22 cellular contexts compared by ENCODE assay signal in the genomic region with DNA sequence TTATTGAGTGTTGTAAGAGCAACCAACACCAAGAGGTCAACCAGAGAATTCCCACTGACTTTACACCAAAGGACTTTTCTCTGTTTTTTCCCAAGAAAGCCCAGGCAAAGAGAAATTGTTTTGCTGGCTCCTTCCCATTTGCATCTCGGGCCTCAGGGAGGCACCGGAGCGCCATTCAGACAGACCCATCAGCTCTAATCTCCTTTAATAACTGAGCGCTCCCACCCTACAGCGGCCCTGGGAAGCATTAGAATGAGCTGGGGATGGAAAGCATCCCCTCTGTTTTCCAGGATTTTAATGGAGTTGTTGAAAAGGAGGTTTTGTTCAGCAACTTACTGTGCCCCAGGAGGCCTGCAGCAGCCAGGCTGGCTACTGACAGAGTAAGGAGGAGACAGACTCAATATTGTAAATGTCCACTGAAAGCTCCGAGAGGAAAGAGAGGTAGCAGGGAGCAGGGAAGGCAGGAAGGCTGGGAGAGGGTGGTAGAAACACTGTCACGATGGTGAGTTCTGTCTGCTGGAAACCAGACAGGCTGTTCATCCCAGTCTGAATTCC.
DNase-seq lines count a peak whose midpoint lies in the region; ATAC-seq lines count a peak whose summit lies in the region.
"Had no signal": no experiment of that assay in that cellular context is flagged by ENCODE, and none has a peak within 500 bp of the region (broad histone marks: within the 10 kb centered on the region; RNA-seq: fewer than 3 reads in every experiment).

No MANE protein-coding gene starts in this region.

- H3K36me3 ChIP-seq in HUES48 (ENCODE audit: control insufficient read depth, insufficient read depth, low read length) (no peaks in the 10 kb centered on the region), ectodermal cell (ENCODE audit: control insufficient read depth, insufficient read depth, low read length) (no peaks in the 10 kb centered on the region)
- H3K36me3 ChIP-seq: HAP-1 had no signal

- peaks cover 16% of the 10 kb centered on the region for H3K27me3 ChIP-seq in HUES48 (ENCODE audit: control insufficient read depth, insufficient read depth, low read length)
- H3K27me3 ChIP-seq in ectodermal cell (ENCODE audit: control insufficient read depth, insufficient read depth, low read length, poor library complexity, severe bottlenecking) = no peaks in the 10 kb centered on the region

- peak overlapping the region; percentile 20; the same call in 1 of the 2 replicates for H3K4me3 ChIP-seq in HUES48 (ENCODE audit: low read depth, low read length)
- H3K4me3 ChIP-seq in ectodermal cell (ENCODE audit: insufficient read depth, low read depth, low read length) = peak overlapping the region; percentile 6
- H3K4me3 ChIP-seq: A549, GM12878, HAP-1 had no signal

- no peak overlapping the region for H3K9ac ChIP-seq in HUES48 (ENCODE audit: low read depth, low read length)

- DNase-seq in left kidney (ENCODE audit: low read depth, low spot score) (peak; percentile 46), superior temporal gyrus (ENCODE audit: extremely low spot score) (peak; percentile 17), cortex of kidney (lab: John Stamatoyannopoulos, UW) (no peak), T-helper 2 cell (no peak)
- DNase-seq: Caco-2; CD4-positive, alpha-beta T cell; GF-D8; IMR-90; NCI-H1417 treated with DMSO at 0.1 percent for 48 hours; NCI-H187 treated with DMSO at 0.1 percent for 48 hours; NCI-H345; NCI-H524 treated with DMSO at 0.1 percent for 48 hours; PC-3; RPMI8226; SHP77 treated with DMSO at 0.1 percent for 48 hours had no signal

- WGBS in ectodermal cell, 2 experiments = 9% methylated on average over 7 of the region's 7 CpGs

- H3K4me1 ChIP-seq in HUES48 (ENCODE audit: control insufficient read depth, insufficient read depth, low read length) (peaks cover 18% of the 10 kb centered on the region), ectodermal cell (ENCODE audit: control insufficient read depth, insufficient read depth, low read length) (peaks cover 16% of the 10 kb centered on the region)
- H3K4me1 ChIP-seq: A549, Caco-2, HAP-1 had no signal

- no peaks in the 10 kb centered on the region for H3K9me3 ChIP-seq in HUES48 (ENCODE audit: control insufficient read depth, insufficient read depth, low read length)
- no peaks in the 10 kb centered on the region for H3K9me3 ChIP-seq in ectodermal cell (ENCODE audit: control insufficient read depth, low read length)
- H3K9me3 ChIP-seq: A549, Caco-2, HAP-1 had no signal

- ATAC-seq in HG03025 (IDR thresholded peaks at IDR 0.05; ENCODE audit: low FRiP score, unreplicated experiment) = no peak
- ATAC-seq: A549, GM12878, PC-3 had no signal

- peak overlapping the region; percentile 56 for H3K27ac ChIP-seq in HUES48 (ENCODE audit: low read depth, low read length)
- H3K27ac ChIP-seq in ectodermal cell (ENCODE audit: insufficient read depth, low read depth, low read length, poor library complexity, severe bottlenecking) = peak overlapping the region; percentile 16
- H3K27ac ChIP-seq: A549, HL-60 had no signal

Comparison
In these comparisons a context has a peak if more than half of its experiments do, and no peak if none do; other contexts are left out.
1. DNase-seq: peak in left kidney (single experiment) and superior temporal gyrus (single experiment); none in cortex of kidney (single experiment) and T-helper 2 cell (0 of 5).